Comparison of ENCODE assay signal across 28 cellular contexts in the genomic region with DNA sequence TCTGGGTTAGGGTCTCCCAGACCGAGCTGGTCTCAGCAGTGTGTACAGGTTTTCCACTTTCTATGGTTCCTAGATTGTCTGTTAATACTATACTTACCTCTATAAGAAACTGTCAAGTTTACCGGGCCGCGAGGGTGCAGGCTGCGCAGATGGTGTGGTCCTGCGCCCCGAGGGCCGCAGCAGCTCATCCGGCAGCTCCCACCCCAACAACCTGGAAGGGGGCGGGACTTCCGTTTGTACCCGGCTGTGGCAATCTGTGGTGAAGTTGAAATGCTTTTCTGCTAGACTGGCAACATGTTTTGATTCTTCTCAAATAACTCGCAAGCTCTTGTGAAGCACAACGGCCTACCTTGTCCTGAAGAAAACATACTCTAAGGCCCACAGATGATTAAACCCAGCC. TPM values are rescaled to one million over a fixed set of nuclear protein-coding genes. Genes with fewer than 3 reads are reported as not detected.
DNase-seq lines count a peak whose midpoint lies in the region; ATAC-seq, FAIRE-seq and TF ChIP-seq lines count a peak whose summit lies in the region.
"Had no signal": no experiment of that assay in that cellular context is flagged by ENCODE, and none has a peak within 500 bp of the region (broad histone marks: within the 10 kb centered on the region; RNA-seq: fewer than 3 reads in every experiment).

A gene (plus strand): TSS at position 237 of the 400 bp plus-strand sequence. CDS start 22,006 bp downstream, outside the sequence.

- no peak within 1 kb of the TSS for H4K5ac ChIP-seq in H1 (ENCODE audit: insufficient read length, low read depth, low read length)

- H3K4me2 ChIP-seq in GM23248 (ENCODE audit: unreplicated experiment) (peak within 1 kb of the TSS; percentile 27), H1 (ENCODE audit: insufficient read depth in 1 of 2, low read depth in 2 of 2, low read length in 2 of 2) (no peak within 1 kb of the TSS), hepatocyte (no peak within 1 kb of the TSS)

- H3K4ac ChIP-seq in H1 (replicated peaks; ENCODE audit: insufficient read length, low read depth, low read length): no peak within 1 kb of the TSS

- no peak within 1 kb of the TSS for H3K14ac ChIP-seq in H1 (ENCODE audit: insufficient read length)

- no peak for TF ChIP-seq RAD21 in H1 (IDR thresholded peaks at IDR 0.05 in 1 of 2, conservative IDR thresholded peaks at IDR 0.05 in 1 of 2; ENCODE audit: low read depth in 2 of 2, low read length in 2 of 2)

- intact Hi-C loops in spleen (cut with DNase I; ENCODE audit: low total_unique reads): loop anchor here (5.0 kb wide), 1 partner anchor 107 kb away; no protein-coding TSS in a partner anchor

- H3F3A ChIP-seq in GM23248 (ENCODE audit: insufficient read depth): peaks cover 19% of the 10 kb centered on the region

- H3K56ac ChIP-seq in H1 (replicated peaks; ENCODE audit: insufficient read length, low read depth, low read length): no peak within 1 kb of the TSS

- ATAC-seq in GM18907 (IDR thresholded peaks at IDR 0.05; ENCODE audit: unreplicated experiment): no peak
- ATAC-seq: esophagus mucosa; natural killer cell; stimulated activated memory B cell treated with anti-CD40 and anti-IgM and Interleukin-4, amounts not matched to agents 10 μg/mL and 1 μg/mL and 100 μg/mL, for 72 hours had no signal

- H4K91ac ChIP-seq in H1 (replicated peaks; ENCODE audit: insufficient read length, low read length): no peak within 1 kb of the TSS

- TF ChIP-seq CTCF in H1 (IDR thresholded peaks at IDR 0.05; ENCODE audit: control extremely low read depth in 1 of 3, insufficient read depth in 1 of 3, low read depth in 1 of 3, low read length in 3 of 3): no peak
- no peak for TF ChIP-seq CTCF in spleen (IDR thresholded peaks at IDR 0.05 in 8 of 11, conservative IDR thresholded peaks at IDR 0.05 in 3 of 11)
- no peak for TF ChIP-seq CTCF in hepatocyte (IDR thresholded peaks at IDR 0.05; ENCODE audit: poor library complexity)

- H2BK5ac ChIP-seq in H1 (ENCODE audit: low read depth, low read length): no peak within 1 kb of the TSS

- H2BK15ac ChIP-seq in H1 (ENCODE audit: low read length): no peak within 1 kb of the TSS

- in situ Hi-C loops in GM23248 (cut with MboI): no loop called here

- no peak for TF ChIP-seq EP300 in H1 (IDR thresholded peaks at IDR 0.05; ENCODE audit: borderline replicate concordance in 1 of 2, low read depth in 2 of 2, low read length in 2 of 2)

- H3K9me2 ChIP-seq in GM23248 (ENCODE audit: insufficient read depth) (no peaks in the 10 kb centered on the region), hepatocyte (replicated peaks; ENCODE audit: insufficient read depth) (no peaks in the 10 kb centered on the region)

- H3K36me3 ChIP-seq in GM23248 (ENCODE audit: low read depth): no peaks in the 10 kb centered on the region
- H3K36me3 ChIP-seq in H1 (ENCODE audit: control insufficient read depth in 2 of 4, insufficient read depth in 4 of 4, low read length in 3 of 4): no peaks in the 10 kb centered on the region; a peak in 1 of 8 replicates
- H3K36me3 ChIP-seq in spleen: no peaks in the 10 kb centered on the region
- H3K36me3 ChIP-seq in hepatocyte (replicated peaks; ENCODE audit: insufficient read depth, low read depth): no peaks in the 10 kb centered on the region
- H3K36me3 ChIP-seq: left ventricle myocardium inferior, ovary, suprapubic skin had no signal

- no peak within 1 kb of the TSS for H2BK120ac ChIP-seq in H1 (replicated peaks; ENCODE audit: low read depth, low read length)

- H3K79me1 ChIP-seq in H1 (ENCODE audit: low read depth, low read length): no peaks in the 10 kb centered on the region

- no peak within 1 kb of the TSS for H3K18ac ChIP-seq in H1 (ENCODE audit: extremely low read depth, low read length)

- no peak within 1 kb of the TSS for H2AK5ac ChIP-seq in H1 (ENCODE audit: low read depth, low read length)

- H4K8ac ChIP-seq in H1 (ENCODE audit: extremely low read depth, insufficient read depth, low read length): peak within 1 kb of the TSS; percentile 29; the same call in 1 of the 2 replicates

- H3K27ac ChIP-seq in GM23248 (peak within 1 kb of the TSS; percentile 93), H1 (ENCODE audit: low read depth, low read length) (0 out of 2 replicates have a peak within 1 kb of the TSS, but pooled peaks have one; percentile 28), spleen (peak within 1 kb of the TSS in 4 of 8 donors; percentile 5 to 47 (median 23)), hepatocyte (no peak within 1 kb of the TSS)
- H3K27ac ChIP-seq: left ventricle myocardium inferior, ovary, suprapubic skin had no signal

- H3K4me1 ChIP-seq in GM23248 (ENCODE audit: insufficient read depth) (peaks cover 23% of the 10 kb centered on the region), H1 (replicated peaks in 1 of 4; ENCODE audit: control insufficient read depth in 3 of 4, insufficient read depth in 4 of 4, low read length in 3 of 4) (peaks cover 0 to 7% (median 0%) of the 10 kb centered on the region in 4 experiments; a peak in 1 of 7 replicates), spleen (peaks cover 0 to 9% (median 0%) of the 10 kb centered on the region in 6 donors), hepatocyte (ENCODE audit: insufficient read depth) (no peaks in the 10 kb centered on the region)
- H3K4me1 ChIP-seq: left ventricle myocardium inferior, suprapubic skin had no signal

- POLR2A ChIA-PET in H1 (lab: Charles Lee; ENCODE audit: partially characterized antibody): no interaction called here

- H3K4me3 ChIP-seq in GM23248 (peak within 1 kb of the TSS; percentile 17; the same call in 1 of the 2 replicates), H1 (ENCODE audit: extremely low read depth in 1 of 4, insufficient read depth in 2 of 4, low read depth in 3 of 4, low read length in 4 of 4) (no peak within 1 kb of the TSS), spleen (peak within 1 kb of the TSS in 1 of 8 donors; percentile 22), hepatocyte (no peak within 1 kb of the TSS)
- H3K4me3 ChIP-seq: left ventricle myocardium inferior, ovary, suprapubic skin had no signal

- H3K23ac ChIP-seq in H1 (ENCODE audit: insufficient read length): no peak within 1 kb of the TSS

- H3K9me3 ChIP-seq in GM23248 (ENCODE audit: low read depth): no peaks in the 10 kb centered on the region
- peaks cover 0 to 8% of the 10 kb centered on the region in 2 experiments; a peak in 2 of 4 replicates for H3K9me3 ChIP-seq in H1 (ENCODE audit: insufficient read depth in 2 of 2, low read depth in 1 of 2, low read length in 1 of 2)
- H3K9me3 ChIP-seq in spleen: peaks cover 0 to 6% (median 0%) of the 10 kb centered on the region in 8 donors
- no peaks in the 10 kb centered on the region for H3K9me3 ChIP-seq in hepatocyte (ENCODE audit: low read depth)
- H3K9me3 ChIP-seq: left ventricle myocardium inferior, ovary, suprapubic skin had no signal

- H2BK20ac ChIP-seq in H1 (ENCODE audit: low read length): no peak within 1 kb of the TSS

- H3K9ac ChIP-seq in GM23248 (peak within 1 kb of the TSS; percentile 62), H1 (replicated peaks in 1 of 4; ENCODE audit: extremely low read depth in 1 of 4, low read depth in 3 of 4, low read length in 3 of 4) (no peak within 1 kb of the TSS)

- CTCF ChIA-PET in H1 (lab: Charles Lee; ENCODE audit: partially characterized antibody): interaction anchor here (1.2 to 2.5 kb wide), 3 partner anchors 20 to 109 kb away, joined by 3 to 19 read pairs (median 4); no protein-coding TSS in a partner anchor

- H3K79me2 ChIP-seq in GM23248 (ENCODE audit: insufficient read depth) (no peaks in the 10 kb centered on the region), H1 (ENCODE audit: control insufficient read depth in 1 of 2, insufficient read depth in 2 of 2, low read length in 2 of 2) (no peaks in the 10 kb centered on the region), hepatocyte (no peaks in the 10 kb centered on the region)

- H3K27me3 ChIP-seq in GM23248 (replicated peaks; ENCODE audit: insufficient read depth) (no peaks in the 10 kb centered on the region), H1 (replicated peaks in 1 of 4; ENCODE audit: control insufficient read depth in 3 of 4, extremely low read depth in 1 of 4, insufficient read depth in 3 of 4, low read length in 3 of 4) (no peaks in the 10 kb centered on the region), spleen (replicated peaks in 1 of 7) (peaks cover 0 to 4% (median 0%) of the 10 kb centered on the region in 7 donors), hepatocyte (no peaks in the 10 kb centered on the region)
- H3K27me3 ChIP-seq: ovary, suprapubic skin had no signal

- 96 to 98% methylated on average over 12 to 14 of the region's 14 CpGs for WGBS in GM23248 (ENCODE audit: low coverage in 1 of 2, low lambda C conversion rate in 2 of 2, missing lambda C conversion rate in 2 of 2), 2 experiments
- 99% methylated on average over 14 of the region's 14 CpGs; no CpG with 5 or more reads in 1 of the 2 experiments for WGBS in H1 (ENCODE audit: extremely low coverage in 1 of 2, insufficient coverage in 1 of 2, insufficient read length in 1 of 2, insufficient replicate concordance in 2 of 2, low coverage in 1 of 2, low lambda C conversion rate in 2 of 2, missing lambda C conversion rate in 1 of 2), 2 experiments
- 77 to 92% (median 87%) methylated on average over 14 of the region's 14 CpGs for WGBS in spleen, 5 donors
- whole genome bisulfite sequencing in hepatocyte (ENCODE audit: low lambda C conversion rate, missing lambda C conversion rate): 96% methylated on average over 13 of the region's 14 CpGs

- H2BK12ac ChIP-seq in H1 (ENCODE audit: low read depth, low read length): peak within 1 kb of the TSS; percentile 68; the same call in 1 of the 2 replicates

- no peaks in the 10 kb centered on the region; the same call in 1 of the 2 replicates for H3K23me2 ChIP-seq in H1 (ENCODE audit: low read depth, low read length)

- H2AFZ ChIP-seq in GM23248 (0 out of 2 replicates have a peak within 1 kb of the TSS, but pooled peaks have one; percentile 16), H1 (ENCODE audit: low read length) (no peak within 1 kb of the TSS), hepatocyte (no peak within 1 kb of the TSS)

- H4K20me1 ChIP-seq in GM23248 (ENCODE audit: insufficient read depth) (no peaks in the 10 kb centered on the region), H1 (replicated peaks in 1 of 2; ENCODE audit: control insufficient read depth in 1 of 2, insufficient read depth in 2 of 2, low read length in 2 of 2) (no peaks in the 10 kb centered on the region), hepatocyte (ENCODE audit: insufficient read depth, poor library complexity, severe bottlenecking) (no peaks in the 10 kb centered on the region)

- DNase-seq in GM23248 (no peak), NOMO-1 treated with dmso at 0.1 percent for 144 hours (lab: John Stamatoyannopoulos, UW; ENCODE audit: unreplicated experiment) (peak; percentile 32), H1 (ENCODE audit: low read depth in 1 of 2, low spot score in 2 of 2) (no peak), spleen (peak; percentile 73), hepatocyte (ENCODE audit: low spot score) (no peak)
- DNase-seq in NK-92 treated with Interleukin-12 subunit alpha and Interleukin-12 subunit beta, amount 100 ng/mL, for 24 hours (lab: John Stamatoyannopoulos, UW): no peak
- DNase-seq: activated CD4-positive, alpha-beta T cell treated with anti-CD3 and anti-CD28 coated beads, Interleukin-2, amount 10 ng/mL, durations not matched to agents 7 days and 5 days; CD4-positive, CD25-positive, alpha-beta regulatory T cell; effector CD8-positive, alpha-beta T cell; hippocampal formation; left ventricle myocardium inferior; natural killer cell; NCI-H1417 treated with DMSO at 0.1 percent for 48 hours; NCI-H2081 treated with DMSO at 0.1 percent for 48 hours; ovary; retina; small intestine; stimulated activated CD4-positive, alpha-beta T cell treated with anti-CD3 and anti-CD28 coated beads, Interleukin-2, amount 100 ng/mL, for 48 hours had no signal

- no peak for FAIRE-seq in H1 (lab: Jason Lieb, UNC)
- FAIRE-seq: frontal cortex, small intestine had no signal

- no peak for TF ChIP-seq POLR2A in H1 (IDR thresholded peaks at IDR 0.05; ENCODE audit: control extremely low read depth in 1 of 2, low read depth in 2 of 2, low read length in 2 of 2)
- TF ChIP-seq POLR2A in spleen (IDR thresholded peaks at IDR 0.05): no peak

RNA-seq across cellular contexts. Expression of the gene that starts here (rescaled TPM):
- total RNA-seq in GM23248 (2014; rRNA removed; shearing (Covaris generic)): not detected in 2 replicates
- not detected in 2 replicates for polyA plus RNA-seq in GM23248 (2016; fragmentation: Nextera tagmentation; extraction: Ambion mirVana)
- total RNA-seq in H1 (2021; fragmentation: NEBNext Ultra II Directional; extraction: Animal tissue kit (Norgen Biotek cat#: 25700)): not detected in 2 replicates
- not detected in 2 replicates for polyA plus RNA-seq in H1 (2011; rRNA removed)
- polyA plus RNA-seq in H1 (2011; cell fraction: cytosol; rRNA removed): not detected
- not detected for polyA plus RNA-seq in H1 (2011; cell fraction: nucleus; rRNA removed)
- polyA plus RNA-seq in H1 (2012, experiment 1 of 2): not detected in 4 replicates
- polyA plus RNA-seq in H1 (2012, experiment 2 of 2): not detected
- not detected for polyA plus RNA-seq in H1 (2013, experiment 1 of 2)
- polyA plus RNA-seq in H1 (2013, experiment 2 of 2): not detected
- polyA minus RNA-seq in H1 (2011; rRNA and poly(A)+ RNA removed): not detected in 2 replicates
- not detected for polyA minus RNA-seq in H1 (2011; cell fraction: cytosol; rRNA and poly(A)+ RNA removed)
- not detected for polyA minus RNA-seq in H1 (2011; cell fraction: nucleus; rRNA and poly(A)+ RNA removed)
- 1 to 10 TPM in 4 of 7 donors, under 1 TPM in 3; 0.28 to 3.7 (median 1.3) TPM for total RNA-seq in spleen
- polyA plus RNA-seq in spleen: 1 to 10 TPM in 1 of 3 donors, under 1 TPM in 1, not detected in 1; 0.43 to 1.1 TPM
- total RNA-seq in hepatocyte: not detected in 2 replicates
- polyA plus RNA-seq in hepatocyte: not detected in 2 replicates
- total RNA-seq: activated CD4-positive, alpha-beta T cell treated with anti-CD3 and anti-CD28 coated beads, Interleukin-2, amount 10 ng/mL, durations not matched to agents 7 days and 5 days; activated T-helper 2 cell treated with anti-CD3 and anti-CD28 coated beads, Interferon-gamma antibody, Interleukin-2, Interleukin-4, amounts not matched to agents 10 μg/mL and 5 μg/mL and 100 μg/mL, durations not matched to agents 14 hours and 24 hours and 36 hours; CD4-positive, CD25-positive, alpha-beta regulatory T cell; esophagus mucosa; frontal cortex; left ventricle myocardium inferior; M059J; NCI-H460; RPMI7951; suprapubic skin; T-helper 2 cell treated with Interferon-gamma antibody and Interleukin-4, amounts not matched to agents 100 ng/mL and 5 ng/mL, for 36 hours had no signal
- polyA plus RNA-seq: CD4-positive, CD25-positive, alpha-beta regulatory T cell had no signal

Comparison
In these comparisons a context has a peak if more than half of its experiments do, and no peak if none do; other contexts are left out.
1. DNase-seq: peak in NOMO-1 treated with dmso at 0.1 percent for 144 hours (single experiment) and spleen (single experiment); none in GM23248 (single experiment), H1 (0 of 2), NK-92 treated with Interleukin-12 subunit alpha and Interleukin-12 subunit beta, amount 100 ng/mL, for 24 hours (single experiment) and hepatocyte (single experiment).